ENCODE assay signal across 16 cellular contexts in the genomic region with DNA sequence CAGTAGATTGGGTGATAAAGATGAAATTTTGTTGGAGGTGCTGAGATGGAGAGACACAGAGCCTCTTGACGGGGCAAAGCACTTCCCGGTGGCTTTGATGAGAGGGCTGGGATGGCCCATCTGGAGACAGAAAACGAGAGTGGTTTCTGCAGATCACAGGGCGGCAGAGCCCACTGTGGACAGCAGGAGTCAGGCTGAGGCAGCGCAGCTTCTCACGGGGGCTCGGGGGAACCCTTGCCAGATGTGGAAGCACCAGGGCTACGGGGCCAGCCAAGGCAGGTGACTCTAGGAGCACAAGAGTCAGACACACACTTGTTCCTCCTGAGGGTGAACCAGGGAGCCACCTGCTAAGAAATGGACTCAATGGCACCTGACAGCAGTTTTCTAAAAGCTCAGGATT.
"Had no signal": no experiment of that assay in that cellular context is flagged by ENCODE, and none has a peak within 500 bp of the region (broad histone marks: within the 10 kb centered on the region; RNA-seq: fewer than 3 reads in every experiment).

No MANE protein-coding gene starts in this region.

- ATAC-seq: lower lobe of right lung; stimulated activated naive CD8-positive, alpha-beta T cell treated with anti-CD3 and anti-CD28 coated beads, Interleukin-15, Interleukin-2, amounts not matched to agents 100 U/mL and 50 U/mL, for 24 hours had no signal

- H3K27me3 ChIP-seq: adrenal gland had no signal

- H3K4me1 Mint-ChIP-seq: activated B cell treated with CpG ODN at 0.5 μM for 24 hours had no signal

- H3K27me3 Mint-ChIP-seq: activated B cell treated with CpG ODN at 0.5 μM for 24 hours; activated naive CD4-positive, alpha-beta T cell treated with anti-CD3 and anti-CD28 coated beads, Interleukin-2, amount 50 U/mL, for 24 hours; dendritic cell treated with granulocyte-macrophage colony-stimulating factor and Interleukin-4, amounts not matched to agents 40 ng/mL and 50 ng/mL, for 4 days had no signal

- H3K4me3 Mint-ChIP-seq: activated B cell treated with CpG ODN at 0.5 μM for 24 hours; activated naive CD4-positive, alpha-beta T cell treated with anti-CD3 and anti-CD28 coated beads, Interleukin-2, amount 50 U/mL, for 24 hours; dendritic cell treated with granulocyte-macrophage colony-stimulating factor and Interleukin-4, amounts not matched to agents 40 ng/mL and 50 ng/mL, for 4 days; neural crest cell had no signal

- H3K36me3 Mint-ChIP-seq: activated naive CD4-positive, alpha-beta T cell treated with anti-CD3 and anti-CD28 coated beads, Interleukin-2, amount 50 U/mL, for 24 hours had no signal

- H3K9me3 ChIP-seq: adrenal gland, lower lobe of right lung, SJCRH30 had no signal

- H3K27ac ChIP-seq: adrenal gland, epithelial cell of prostate, lower lobe of right lung, parathyroid adenoma, SJCRH30 had no signal

- H3K4me1 ChIP-seq: adrenal gland, lower lobe of right lung, parathyroid adenoma, SJCRH30 had no signal

- H3K36me3 ChIP-seq: adrenal gland, lower lobe of right lung, SJCRH30 had no signal

- H3K9me3 Mint-ChIP-seq: activated B cell treated with CpG ODN at 0.5 μM for 24 hours; activated naive CD4-positive, alpha-beta T cell treated with anti-CD3 and anti-CD28 coated beads, Interleukin-2, amount 50 U/mL, for 24 hours; dendritic cell treated with granulocyte-macrophage colony-stimulating factor and Interleukin-4, amounts not matched to agents 40 ng/mL and 50 ng/mL, for 4 days; neural crest cell had no signal

- H3K4me3 ChIP-seq: adrenal gland, lower lobe of right lung, SJCRH30 had no signal

- H3K27ac Mint-ChIP-seq: activated B cell treated with CpG ODN at 0.5 μM for 24 hours; dendritic cell treated with granulocyte-macrophage colony-stimulating factor and Interleukin-4, amounts not matched to agents 40 ng/mL and 50 ng/mL, for 4 days had no signal

- DNase-seq: activated B cell treated with CpG ODN at 0.5 μM for 24 hours; activated CD4-positive, alpha-beta T cell treated with anti-CD3 and anti-CD28 coated beads for 48 hours; activated effector memory CD4-positive, alpha-beta T cell treated with Interleukin-2 at 50 U/mL for 16 hours; central memory CD4-positive, alpha-beta T cell; foreskin melanocyte; lower lobe of right lung; midbrain; SJCRH30; small intestine; stimulated activated naive CD8-positive, alpha-beta T cell treated with anti-CD3 and anti-CD28 coated beads, Interleukin-15, Interleukin-2, amounts not matched to agents 100 U/mL and 50 U/mL, for 24 hours had no signal
